14 cellular contexts compared by ENCODE assay signal in the genomic region with DNA sequence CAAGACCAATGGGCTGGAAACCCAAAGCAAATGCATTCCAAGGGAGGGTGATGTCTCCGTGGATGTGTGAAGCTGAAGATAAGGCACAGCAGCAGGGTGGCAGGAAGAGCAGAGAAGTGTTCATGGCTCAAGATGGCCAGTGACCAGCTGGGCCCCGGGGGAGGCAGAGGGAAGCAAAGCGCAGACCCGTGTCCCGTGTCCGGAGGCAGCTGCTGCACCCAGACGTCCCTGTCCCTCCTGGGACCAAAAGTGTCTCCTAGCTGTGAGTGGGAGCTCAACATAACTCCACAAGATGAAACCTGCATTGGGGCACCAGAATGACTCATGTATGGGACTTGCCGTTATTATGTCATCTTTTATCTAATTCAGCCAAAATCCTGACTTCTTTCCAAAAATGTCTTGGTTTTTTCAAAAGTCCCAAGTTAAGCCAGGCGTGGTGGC.
DNase-seq lines count a peak whose midpoint lies in the region; ATAC-seq and TF ChIP-seq lines count a peak whose summit lies in the region.
"Had no signal": no experiment of that assay in that cellular context is flagged by ENCODE, and none has a peak within 500 bp of the region (broad histone marks: within the 10 kb centered on the region; RNA-seq: fewer than 3 reads in every experiment).

No MANE protein-coding gene starts in this region.

- peak overlapping the region; percentile 70 for H2AK5ac ChIP-seq in IMR-90 (ENCODE audit: low read depth, low read length)

- no peaks in the 10 kb centered on the region for H3K36me3 Mint-ChIP-seq in MCF 10A (ENCODE audit: insufficient read depth, unreplicated experiment)
- H3K36me3 Mint-ChIP-seq: stimulated activated effector memory CD8-positive, alpha-beta T cell treated with anti-CD3 and anti-CD28 coated beads, Interleukin-12 subunit alpha, Interleukin-12 subunit beta, amount 100 ng/mL, for 72 hours had no signal

- no peak overlapping the region for H3K9ac ChIP-seq in IMR-90 (ENCODE audit: low read depth, low read length)

- no peaks in the 10 kb centered on the region for H3K36me3 ChIP-seq in IMR-90 (ENCODE audit: control insufficient read depth, insufficient read depth, low read length)
- H3K36me3 ChIP-seq in upper lobe of right lung, result no peaks in the 10 kb centered on the region

- WGBS in IMR-90 (ENCODE audit: extremely low coverage in 2 of 2, insufficient read length in 1 of 2), 2 experiments, result 78% methylated on average over 6 of the region's 9 CpGs; no CpG with 5 or more reads in 1 of the 2 experiments

- DNase-seq in AG09309 (ENCODE audit: low read depth), result peak; percentile 55
- DNase-seq in IMR-90, result peak; percentile 78
- peak; percentile 80 for DNase-seq in MCF 10A (ENCODE audit: unreplicated experiment)
- peak; percentile 59 for DNase-seq in iris pigment epithelial cell (ENCODE audit: low read depth)
- no peak for DNase-seq in NCI-H1048 (lab: John Stamatoyannopoulos, UW)
- no peak for DNase-seq in upper lobe of right lung
- DNase-seq in iPS-NIHi7 (ENCODE audit: extremely low spot score), result no peak
- DNase-seq in COR-L47 (lab: John Stamatoyannopoulos, UW), result no peak
- DNase-seq: dorsolateral prefrontal cortex; hypothalamus; NCI-H526 treated with DMSO at 0.1 percent for 48 hours; stimulated activated CD4-positive, alpha-beta T cell treated with anti-CD3 and anti-CD28 coated beads, Interleukin-15, amount 100 ng/mL, for 24 hours had no signal

- H3K14ac ChIP-seq in IMR-90 (replicated peaks; ENCODE audit: low read depth, low read length), result no peak overlapping the region

- no peaks in the 10 kb centered on the region for H3K79me1 ChIP-seq in IMR-90 (ENCODE audit: low read depth in 1 of 2, low read length in 2 of 2)

- TF ChIP-seq CTCF in AG09309 (IDR thresholded peaks at IDR 0.05; ENCODE audit: control insufficient read depth, insufficient read depth, low read depth, low read length, missing control alignments), result no peak
- no peak for TF ChIP-seq CTCF in IMR-90 (conservative IDR thresholded peaks at IDR 0.05; ENCODE audit: low read depth, low read length)
- TF ChIP-seq CTCF in MCF 10A (IDR thresholded peaks at IDR 0.05; ENCODE audit: unreplicated experiment), result no peak
- no peak for TF ChIP-seq CTCF in upper lobe of right lung (IDR thresholded peaks at IDR 0.05)

- no peaks in the 10 kb centered on the region for H3K9me3 Mint-ChIP-seq in MCF 10A (ENCODE audit: unreplicated experiment)
- H3K9me3 Mint-ChIP-seq: stimulated activated effector memory CD8-positive, alpha-beta T cell treated with anti-CD3 and anti-CD28 coated beads, Interleukin-12 subunit alpha, Interleukin-12 subunit beta, amount 100 ng/mL, for 72 hours had no signal

- no peak overlapping the region for H2BK15ac ChIP-seq in IMR-90 (ENCODE audit: low read depth, low read length)

- no peak for TF ChIP-seq RAD21 in IMR-90 (IDR thresholded peaks at IDR 0.05; ENCODE audit: low read length)

- peak overlapping the region; percentile 64 for H2AFZ ChIP-seq in IMR-90 (replicated peaks; ENCODE audit: low read length, poor library complexity)

- H3K9me3 ChIP-seq in IMR-90 (ENCODE audit: control insufficient read depth, insufficient read depth, low read length) (no peaks in the 10 kb centered on the region), upper lobe of right lung (no peaks in the 10 kb centered on the region)

- in situ Hi-C loops in IMR-90 (cut with MboI; ENCODE audit: low sequenced_read_pairs), result no loop called here

- peaks cover 5% of the 10 kb centered on the region for H3K9me1 ChIP-seq in IMR-90 (ENCODE audit: insufficient read depth, low read length)

- H3K27me3 ChIP-seq in IMR-90 (ENCODE audit: control insufficient read depth, insufficient read depth, low read length) (no peaks in the 10 kb centered on the region), upper lobe of right lung (no peaks in the 10 kb centered on the region)

- no peak overlapping the region for H3K4me3 Mint-ChIP-seq in MCF 10A (ENCODE audit: unreplicated experiment)
- H3K4me3 Mint-ChIP-seq: stimulated activated effector memory CD8-positive, alpha-beta T cell treated with anti-CD3 and anti-CD28 coated beads, Interleukin-12 subunit alpha, Interleukin-12 subunit beta, amount 100 ng/mL, for 72 hours had no signal

- peaks cover 3% of the 10 kb centered on the region; the same call in 1 of the 2 replicates for H3K4me1 ChIP-seq in IMR-90 (ENCODE audit: control insufficient read depth, insufficient read depth, low read length)
- H3K4me1 ChIP-seq in upper lobe of right lung, result peaks cover 17% of the 10 kb centered on the region

- H3K4me2 ChIP-seq in IMR-90 (ENCODE audit: low read depth, low read length), result no peak overlapping the region

- POLR2A ChIA-PET in IMR-90 (lab: Charles Lee; ENCODE audit: unreplicated experiment), result interaction anchor here (0.6 kb wide), 1 partner anchor 83 kb away, joined by 4 read pairs; no protein-coding TSS in a partner anchor
- POLR2A ChIA-PET in MCF 10A (lab: Yijun Ruan, JAX), result interaction anchor here (0.8 to 5.3 kb wide), 6 partner anchors 15 to 119 kb away, joined by 3 to 25 read pairs (median 6); no protein-coding TSS in a partner anchor

- no peak overlapping the region for H4K91ac ChIP-seq in IMR-90 (ENCODE audit: insufficient read depth, low read depth, low read length)

- H2BK120ac ChIP-seq in IMR-90 (ENCODE audit: low read depth, low read length), result no peak overlapping the region

- H3K56ac ChIP-seq in IMR-90 (ENCODE audit: extremely low read depth, insufficient read depth, low read length), result no peak overlapping the region

- H3K27ac Mint-ChIP-seq in MCF 10A (ENCODE audit: low read depth, unreplicated experiment), result no peak overlapping the region
- H3K27ac Mint-ChIP-seq: stimulated activated effector memory CD8-positive, alpha-beta T cell treated with anti-CD3 and anti-CD28 coated beads, Interleukin-12 subunit alpha, Interleukin-12 subunit beta, amount 100 ng/mL, for 72 hours had no signal

- H3K4me1 Mint-ChIP-seq in MCF 10A (ENCODE audit: insufficient read depth, unreplicated experiment), result peaks cover 33% of the 10 kb centered on the region
- H3K4me1 Mint-ChIP-seq: stimulated activated effector memory CD8-positive, alpha-beta T cell treated with anti-CD3 and anti-CD28 coated beads, Interleukin-12 subunit alpha, Interleukin-12 subunit beta, amount 100 ng/mL, for 72 hours had no signal

- no peak overlapping the region for H4K5ac ChIP-seq in IMR-90 (ENCODE audit: low read depth, low read length)

- no peak overlapping the region for H4K8ac ChIP-seq in IMR-90 (ENCODE audit: low read depth in 2 of 2, low read length in 2 of 2)

- H3K4me3 ChIP-seq in AG09309 (ENCODE audit: control insufficient read depth, low read depth, low read length) (no peak overlapping the region), IMR-90 (ENCODE audit: insufficient read depth, low read depth, low read length) (no peak overlapping the region), upper lobe of right lung (no peak overlapping the region)
- H3K4me3 ChIP-seq: dorsolateral prefrontal cortex, SK-N-MC had no signal

- TF ChIP-seq POLR2A in IMR-90 (IDR thresholded peaks at IDR 0.05; ENCODE audit: low read depth, low read length), result no peak

- ATAC-seq in IMR-90 (ENCODE audit: low read depth) (peak; percentile 29; the same call in 1 of the 2 replicates), upper lobe of right lung (no peak)
- ATAC-seq: stimulated activated effector memory CD8-positive, alpha-beta T cell treated with anti-CD3 and anti-CD28 coated beads, Interleukin-12 subunit alpha, Interleukin-12 subunit beta, amount 100 ng/mL, for 72 hours had no signal

- no peak overlapping the region for H2AK9ac ChIP-seq in IMR-90 (replicated peaks; ENCODE audit: low read depth, low read length, poor library complexity)

- H3K23ac ChIP-seq in IMR-90 (ENCODE audit: low read depth, low read length), result no peak overlapping the region

- intact Hi-C loops in IMR-90 (cut with micrococcal nuclease) (no loop called here), MCF 10A (cut with micrococcal nuclease) (no loop called here), upper lobe of right lung (cut with DNase I) (no loop called here)

- no peaks in the 10 kb centered on the region for H4K20me1 ChIP-seq in IMR-90 (ENCODE audit: insufficient read depth, low read length)

- no TSS peak for BruUV-seq in IMR-90 (replicated peaks; lab: Mats Ljungman, UMichigan)
- no TSS peak for BruUV-seq in MCF 10A (replicated peaks; lab: Mats Ljungman, UMichigan)

- no peak overlapping the region for H2BK5ac ChIP-seq in IMR-90 (ENCODE audit: low read depth, low read length, poor library complexity, severe bottlenecking)

- H3K27ac ChIP-seq in IMR-90 (ENCODE audit: insufficient read depth, low read length), result no peak overlapping the region
- H3K27ac ChIP-seq in upper lobe of right lung, result no peak overlapping the region
- H3K27ac ChIP-seq: dorsolateral prefrontal cortex, SK-N-MC had no signal

- H3K18ac ChIP-seq in IMR-90 (ENCODE audit: low read depth, low read length), result no peak overlapping the region

- CTCF ChIA-PET in IMR-90 (lab: Yijun Ruan, JAX), result no interaction called here
- CTCF ChIA-PET in MCF 10A (lab: Yijun Ruan, JAX), result interaction anchor here (0.6 to 2.3 kb wide), 5 partner anchors 17 to 168 kb away, joined by 3 to 8 read pairs (median 4); partner anchors contain the start of gene RIPK4

- no peaks in the 10 kb centered on the region for H3K27me3 Mint-ChIP-seq in MCF 10A (ENCODE audit: insufficient read depth, unreplicated experiment)

- dilution Hi-C loops in IMR-90 (cut with HindIII; ENCODE audit: low sequenced_read_pairs, unreplicated experiment), result no loop called here

- H2BK20ac ChIP-seq in IMR-90 (ENCODE audit: low read depth, low read length), result peak overlapping the region; percentile 40; the same call in 1 of the 2 replicates

- peak overlapping the region; percentile 20; the same call in 1 of the 2 replicates for H3K4ac ChIP-seq in IMR-90 (ENCODE audit: low read depth, low read length)

TF ChIP-seq in IMR-90, 13 proteins besides CTCF, POLR2A, EP300 and RAD21:
- no peak for TF ChIP-seq NFE2L2 (IDR thresholded peaks at IDR 0.05; ENCODE audit: low read depth, low read length)
- TF ChIP-seq FOS (IDR thresholded peaks at IDR 0.05; ENCODE audit: low read depth, low read length), result peak; percentile 58; the same call in 1 of the 2 replicates

Comparison
In these comparisons a context has a peak if more than half of its experiments do, and no peak if none do; other contexts are left out.
1. DNase-seq: peak in AG09309 (single experiment), IMR-90 (single experiment), MCF 10A (single experiment) and iris pigment epithelial cell (single experiment); none in NCI-H1048 (single experiment), upper lobe of right lung (single experiment), iPS-NIHi7 (single experiment) and COR-L47 (single experiment).